Comparison of ENCODE assay signal across 1 cellular context in genomic region chr2:76748581-76749296, GRCh38.
A peak's percentile ranks its signal among the peaks of the same experiment; 100 is the strongest.
TF ChIP-seq lines count a peak whose summit lies in the region.

No MANE protein-coding gene starts in this region.

TF ChIP-seq in K562, 482 proteins besides CTCF, POLR2A, EP300 and RAD21 (continued from another document):
- no peak for TF ChIP-seq BRF2 (IDR thresholded peaks at IDR 0.05; ENCODE audit: borderline replicate concordance, insufficient read depth, insufficient read length)
- TF ChIP-seq ZSCAN32 (CRISPR knock-in tag; IDR thresholded peaks at IDR 0.05), result no peak
- TF ChIP-seq ZNF316 (IDR thresholded peaks at IDR 0.05), result peak; percentile 72
